ENCODE assay signal across 28 cellular contexts in genomic region chr17:41480136-41480535, GRCh38. TPM values are rescaled to one million over a fixed set of nuclear protein-coding genes. Genes with fewer than 3 reads are reported as not detected.
A peak's percentile ranks its signal among the peaks of the same experiment; 100 is the strongest.
DNase-seq lines count a peak whose midpoint lies in the region; ATAC-seq, FAIRE-seq and TF ChIP-seq lines count a peak whose summit lies in the region.
"Had no signal": no experiment of that assay in that cellular context is flagged by ENCODE, and none has a peak within 500 bp of the region (broad histone marks: within the 10 kb centered on the region; RNA-seq: fewer than 3 reads in every experiment).

No MANE protein-coding gene starts in this region.

- H3K36me3 ChIP-seq in BLaER1 treated with 17β-estradiol and CSF1 and Interleukin-3, amounts not matched to agents 10 nM and 100 nM, result no peaks in the 10 kb centered on the region
- H3K36me3 ChIP-seq in HepG2 (replicated peaks in 1 of 2; ENCODE audit: control insufficient read depth in 1 of 2, insufficient read depth in 2 of 2, low read length in 2 of 2), result no peaks in the 10 kb centered on the region
- H3K36me3 ChIP-seq in pancreas, result no peaks in the 10 kb centered on the region
- H3K36me3 ChIP-seq: BE2C had no signal

- TF ChIP-seq POLR2A in NB4 (IDR thresholded peaks at IDR 0.05; ENCODE audit: extremely low read depth, insufficient read length), result no peak
- TF ChIP-seq POLR2A in HepG2 (IDR thresholded peaks at IDR 0.05; ENCODE audit: insufficient read depth in 1 of 2, low read depth in 2 of 2, low read length in 2 of 2), result no peak
- no peak for TF ChIP-seq POLR2A in lower leg skin (IDR thresholded peaks at IDR 0.05)

- no peaks in the 10 kb centered on the region for H3K27me3 ChIP-seq in BLaER1 treated with 17β-estradiol and CSF1 and Interleukin-3, amounts not matched to agents 10 nM and 100 nM
- H3K27me3 ChIP-seq in HepG2 (ENCODE audit: control insufficient read depth in 1 of 2, insufficient read depth in 2 of 2, low read length in 2 of 2) (peaks cover 1 to 33% of the 10 kb centered on the region in 2 experiments; a peak in 3 of 5 replicates), pancreas (no peaks in the 10 kb centered on the region)
- H3K27me3 ChIP-seq: BE2C had no signal

- 36% methylated on average over 2 of the region's 2 CpGs for WGBS in HepG2 (ENCODE audit: low lambda C conversion rate)
- WGBS in pancreas, 2 donors, result 47 to 65% methylated on average over 2 of the region's 2 CpGs
- WGBS in lower leg skin, 2 donors, result 54 to 66% methylated on average over 2 of the region's 2 CpGs

- no peak overlapping the region for H3K9ac ChIP-seq in BLaER1 treated with 17β-estradiol and CSF1 and Interleukin-3, amounts not matched to agents 10 nM and 100 nM
- no peak overlapping the region for H3K9ac ChIP-seq in HepG2 (ENCODE audit: insufficient read depth, low read depth, low read length)

- TF ChIP-seq CTCF in NB4 (IDR thresholded peaks at IDR 0.05; ENCODE audit: low read depth, low read length) (no peak), HepG2 (CRISPR knock-in tag; IDR thresholded peaks at IDR 0.05) (no peak), pancreas (IDR thresholded peaks at IDR 0.05) (no peak), lower leg skin (IDR thresholded peaks at IDR 0.05) (no peak)

- H2AFZ ChIP-seq in HepG2 (ENCODE audit: low read length), result no peak overlapping the region
- H2AFZ ChIP-seq: GM23338 had no signal

- FAIRE-seq in HepG2 (lab: Jason Lieb, UNC) (no peak), pancreas (lab: Jason Lieb, UNC) (no peak)
- FAIRE-seq: D721Med, GM18507 had no signal

- DNase-seq in NB4 (ENCODE audit: low read depth) (peak; percentile 38), SIG-M5 treated with dmso at 0.1 percent for 504 hours (lab: John Stamatoyannopoulos, UW; ENCODE audit: unreplicated experiment) (peak; percentile 91), HepG2 (ENCODE audit: low spot score) (no peak), pancreas (no peak), LoVo (ENCODE audit: low spot score) (no peak), lower leg skin (ENCODE audit: low spot score in 2 of 2) (no peak)
- DNase-seq: BE2C; CD8-positive, alpha-beta memory T cell; DMS79 treated with DMSO at 0.1 percent for 48 hours; KBM-7; NCI-H1417; NCI-H2029; NCI-H2171; NCI-H446; NCI-H69; T-helper 1 cell had no signal

- no peaks in the 10 kb centered on the region for H3K9me3 ChIP-seq in BLaER1 treated with 17β-estradiol and CSF1 and Interleukin-3, amounts not matched to agents 10 nM and 100 nM (replicated peaks in 1 of 11)
- no peaks in the 10 kb centered on the region for H3K9me3 ChIP-seq in HepG2 (ENCODE audit: low read length)
- no peaks in the 10 kb centered on the region for H3K9me3 ChIP-seq in pancreas
- H3K9me3 ChIP-seq: BE2C had no signal

- intact Hi-C loops in HepG2 (cut with micrococcal nuclease; ENCODE audit: unreplicated experiment) (no loop called here), pancreas (cut with DNase I) (no loop called here), lower leg skin (cut with DNase I; ENCODE audit: low total_unique reads) (no loop called here)

- POLR2A ChIA-PET in HepG2 (lab: Yijun Ruan, JAX), result no interaction called here

- CTCF ChIA-PET in HepG2 (lab: Yijun Ruan, JAX; ENCODE audit: low intra/inter-chr PET ratio, low total read pairs), result no interaction called here

- H3K4me3 ChIP-seq in BLaER1 treated with 17β-estradiol and CSF1 and Interleukin-3, amounts not matched to agents 10 nM and 100 nM, result no peak overlapping the region
- H3K4me3 ChIP-seq in NB4 (ENCODE audit: low read depth, low read length) (no peak overlapping the region), HepG2 (replicated peaks in 1 of 3; ENCODE audit: insufficient read depth in 1 of 3, low read depth in 2 of 3, low read length in 3 of 3) (no peak overlapping the region), pancreas (no peak overlapping the region), lower leg skin (ENCODE audit: low read depth, poor library complexity, severe bottlenecking) (no peak overlapping the region)
- H3K4me3 ChIP-seq: GM23338, SK-N-MC had no signal

- H4K20me1 ChIP-seq in BLaER1 treated with 17β-estradiol and CSF1 and Interleukin-3, amounts not matched to agents 10 nM and 100 nM, result no peaks in the 10 kb centered on the region
- H4K20me1 ChIP-seq in HepG2 (ENCODE audit: insufficient read depth, low read length), result no peaks in the 10 kb centered on the region

- no peak overlapping the region for H3K27ac ChIP-seq in BLaER1 treated with 17β-estradiol and CSF1 and Interleukin-3, amounts not matched to agents 10 nM and 100 nM
- H3K27ac ChIP-seq in HepG2 (ENCODE audit: extremely low read length, insufficient read depth, low read length), result no peak overlapping the region
- no peak overlapping the region for H3K27ac ChIP-seq in pancreas
- H3K27ac ChIP-seq: 22Rv1, HL-60, SK-N-MC had no signal

- no peaks in the 10 kb centered on the region for H3K79me2 ChIP-seq in HepG2 (ENCODE audit: insufficient read depth, low read length)

- TF ChIP-seq EP300 in HepG2 (IDR thresholded peaks at IDR 0.05; ENCODE audit: low read depth in 2 of 2, low read length in 2 of 2) (no peak), HepG2 (CRISPR knock-in tag; IDR thresholded peaks at IDR 0.05; ENCODE audit: borderline replicate concordance) (no peak)

- in situ Hi-C loops in HepG2 (cut with HindIII; ENCODE audit: extremely low pct_ligation_motif_present, low pct_unique_long_range_greater_than_20kb), result no loop called here

- TF ChIP-seq RAD21 in HepG2 (CRISPR knock-in tag; IDR thresholded peaks at IDR 0.05), result no peak

- ATAC-seq in HepG2 (no peak), GM19397 (IDR thresholded peaks at IDR 0.05; ENCODE audit: unreplicated experiment) (no peak), pancreas (no peak)
- ATAC-seq: GM23338, HCT116 had no signal

- H3K4me1 ChIP-seq in BLaER1 treated with 17β-estradiol and CSF1 and Interleukin-3, amounts not matched to agents 10 nM and 100 nM, result peaks cover 0 to 13% (median 9%) of the 10 kb centered on the region in 10 experiments; a peak in 13 of 20 replicates
- H3K4me1 ChIP-seq in HepG2 (ENCODE audit: insufficient read depth, low read length) (no peaks in the 10 kb centered on the region), pancreas (no peaks in the 10 kb centered on the region)

- BruUV-seq in HepG2 (replicated peaks; lab: Mats Ljungman, UMichigan), result no TSS peak

- H3K4me2 ChIP-seq in BLaER1 treated with 17β-estradiol and CSF1 and Interleukin-3, amounts not matched to agents 10 nM and 100 nM, result peak overlapping the region in 6 of 11 experiments; percentile 2 to 64 (median 60); a peak in 12 of 22 replicates
- no peak overlapping the region for H3K4me2 ChIP-seq in HepG2 (ENCODE audit: low read depth, low read length)
- H3K4me2 ChIP-seq: GM23338 had no signal

RNA-seq across cellular contexts. Expression of gene KRT35, which starts 0.8 kb away (rescaled TPM):
- total RNA-seq in HepG2 (2016; rRNA removed; fragmentation: Illumina TruSeq; extraction: Trizol) (not detected in 2 replicates), pancreas (not detected), lower leg skin (under 1 TPM in 1 of 4 donors, not detected in 3; 0.84 TPM)
- not detected in 2 replicates for total RNA-seq in HepG2 (2016; cell fraction: cytosol; rRNA removed; fragmentation: Illumina TruSeq; extraction: Trizol; ENCODE audit: low read depth)
- not detected in 2 replicates for total RNA-seq in HepG2 (2016; cell fraction: insoluble cytoplasmic fraction; rRNA removed; fragmentation: Illumina TruSeq; extraction: Trizol)
- total RNA-seq in HepG2 (2016; cell fraction: membrane; rRNA removed; fragmentation: Illumina TruSeq; extraction: Trizol), result not detected in 2 replicates
- total RNA-seq in HepG2 (2016; cell fraction: nucleus; rRNA removed; fragmentation: Illumina TruSeq; extraction: Trizol), result not detected in 2 replicates
- polyA plus RNA-seq in HepG2 (2011; rRNA removed) (not detected in 2 replicates), pancreas (not detected)
- not detected in 2 replicates for polyA plus RNA-seq in HepG2 (2011; cell fraction: cytosol; rRNA removed)
- polyA plus RNA-seq in HepG2 (2011; cell fraction: nucleus; rRNA removed), result not detected in 2 replicates
- not detected in 2 replicates for polyA plus RNA-seq in HepG2 (2012)
- polyA plus RNA-seq in HepG2 (2016; cell fraction: cytosol; fragmentation: Illumina TruSeq; extraction: Trizol; ENCODE audit: low read depth), result not detected in 2 replicates
- not detected in 2 replicates for polyA plus RNA-seq in HepG2 (2016; cell fraction: insoluble cytoplasmic fraction; fragmentation: Illumina TruSeq; extraction: Trizol; ENCODE audit: low read depth)
- not detected in 2 replicates for polyA plus RNA-seq in HepG2 (2016; cell fraction: membrane; fragmentation: Illumina TruSeq; extraction: Trizol; ENCODE audit: low read depth)
- not detected in 2 replicates for polyA plus RNA-seq in HepG2 (2016; cell fraction: nucleus; fragmentation: Illumina TruSeq; extraction: Trizol; ENCODE audit: insufficient read depth, low read depth)
- not detected in 2 replicates for polyA minus RNA-seq in HepG2 (2011; rRNA and poly(A)+ RNA removed; ENCODE audit: low replicate concordance)
- polyA minus RNA-seq in HepG2 (2011; cell fraction: cytosol; rRNA and poly(A)+ RNA removed), result not detected in 2 replicates
- polyA minus RNA-seq in HepG2 (2011; cell fraction: nucleus; rRNA and poly(A)+ RNA removed), result not detected in 2 replicates
- total RNA-seq: CD8-positive, alpha-beta memory T cell; G401; GM23338; M059J had no signal
- polyA plus RNA-seq: AG04450; CD8-positive, alpha-beta memory T cell; GM23338 had no signal

RNA-seq across cellular contexts. Expression of gene KRT36, which starts 9.6 kb away (rescaled TPM):
- total RNA-seq in HepG2 (2016; rRNA removed; fragmentation: Illumina TruSeq; extraction: Trizol), result not detected in 2 replicates
- total RNA-seq in HepG2 (2016; cell fraction: cytosol; rRNA removed; fragmentation: Illumina TruSeq; extraction: Trizol; ENCODE audit: low read depth), result not detected in 2 replicates
- not detected in 2 replicates for total RNA-seq in HepG2 (2016; cell fraction: insoluble cytoplasmic fraction; rRNA removed; fragmentation: Illumina TruSeq; extraction: Trizol)
- not detected in 2 replicates for total RNA-seq in HepG2 (2016; cell fraction: membrane; rRNA removed; fragmentation: Illumina TruSeq; extraction: Trizol)
- not detected in 2 replicates for total RNA-seq in HepG2 (2016; cell fraction: nucleus; rRNA removed; fragmentation: Illumina TruSeq; extraction: Trizol)
- not detected in 2 replicates for polyA plus RNA-seq in HepG2 (2011; rRNA removed)
- polyA plus RNA-seq in HepG2 (2011; cell fraction: cytosol; rRNA removed), result not detected in 2 replicates
- not detected in 2 replicates for polyA plus RNA-seq in HepG2 (2011; cell fraction: nucleus; rRNA removed)
- not detected in 2 replicates for polyA plus RNA-seq in HepG2 (2012)
- polyA plus RNA-seq in HepG2 (2016; cell fraction: cytosol; fragmentation: Illumina TruSeq; extraction: Trizol; ENCODE audit: low read depth), result not detected in 2 replicates
- not detected in 2 replicates for polyA plus RNA-seq in HepG2 (2016; cell fraction: insoluble cytoplasmic fraction; fragmentation: Illumina TruSeq; extraction: Trizol; ENCODE audit: low read depth)
- not detected in 2 replicates for polyA plus RNA-seq in HepG2 (2016; cell fraction: membrane; fragmentation: Illumina TruSeq; extraction: Trizol; ENCODE audit: low read depth)
- polyA plus RNA-seq in HepG2 (2016; cell fraction: nucleus; fragmentation: Illumina TruSeq; extraction: Trizol; ENCODE audit: insufficient read depth, low read depth), result not detected in 2 replicates
- polyA minus RNA-seq in HepG2 (2011; rRNA and poly(A)+ RNA removed; ENCODE audit: low replicate concordance), result not detected in 2 replicates
- polyA minus RNA-seq in HepG2 (2011; cell fraction: cytosol; rRNA and poly(A)+ RNA removed), result not detected in 2 replicates
- polyA minus RNA-seq in HepG2 (2011; cell fraction: nucleus; rRNA and poly(A)+ RNA removed), result not detected in 2 replicates
- total RNA-seq in pancreas, result not detected
- not detected for polyA plus RNA-seq in pancreas
- total RNA-seq in lower leg skin, result under 1 TPM in 1 of 4 donors, not detected in 3; 0.97 TPM
- total RNA-seq: CD8-positive, alpha-beta memory T cell; G401; GM23338 had no signal
- polyA plus RNA-seq: AG04450; CD8-positive, alpha-beta memory T cell; GM23338 had no signal

RNA-seq across cellular contexts. Expression of gene KRT32, which starts 12.9 kb away (rescaled TPM):
- total RNA-seq in HepG2 (2016; rRNA removed; fragmentation: Illumina TruSeq; extraction: Trizol) (not detected in 2 replicates), pancreas (not detected), lower leg skin (10 to 100 TPM in 1 of 4 donors, under 1 TPM in 1, not detected in 2; 0.46 to 11.6 TPM)
- not detected in 2 replicates for total RNA-seq in HepG2 (2016; cell fraction: cytosol; rRNA removed; fragmentation: Illumina TruSeq; extraction: Trizol; ENCODE audit: low read depth)
- not detected in 2 replicates for total RNA-seq in HepG2 (2016; cell fraction: insoluble cytoplasmic fraction; rRNA removed; fragmentation: Illumina TruSeq; extraction: Trizol)
- not detected in 2 replicates for total RNA-seq in HepG2 (2016; cell fraction: membrane; rRNA removed; fragmentation: Illumina TruSeq; extraction: Trizol)
- total RNA-seq in HepG2 (2016; cell fraction: nucleus; rRNA removed; fragmentation: Illumina TruSeq; extraction: Trizol), result not detected in 2 replicates
- polyA plus RNA-seq in HepG2 (2011; rRNA removed) (not detected in 2 replicates), pancreas (under 1 TPM in 1 of 2 donors, not detected in 1; 0.05 TPM)
- polyA plus RNA-seq in HepG2 (2011; cell fraction: cytosol; rRNA removed), result not detected in 2 replicates
- not detected in 2 replicates for polyA plus RNA-seq in HepG2 (2011; cell fraction: nucleus; rRNA removed)
- not detected in 2 replicates for polyA plus RNA-seq in HepG2 (2012)
- polyA plus RNA-seq in HepG2 (2016; cell fraction: cytosol; fragmentation: Illumina TruSeq; extraction: Trizol; ENCODE audit: low read depth), result not detected in 2 replicates
- polyA plus RNA-seq in HepG2 (2016; cell fraction: insoluble cytoplasmic fraction; fragmentation: Illumina TruSeq; extraction: Trizol; ENCODE audit: low read depth), result not detected in 2 replicates
- polyA plus RNA-seq in HepG2 (2016; cell fraction: membrane; fragmentation: Illumina TruSeq; extraction: Trizol; ENCODE audit: low read depth), result not detected in 2 replicates
- polyA plus RNA-seq in HepG2 (2016; cell fraction: nucleus; fragmentation: Illumina TruSeq; extraction: Trizol; ENCODE audit: insufficient read depth, low read depth), result not detected in 2 replicates
- not detected in 2 replicates for polyA minus RNA-seq in HepG2 (2011; rRNA and poly(A)+ RNA removed; ENCODE audit: low replicate concordance)
- not detected in 2 replicates for polyA minus RNA-seq in HepG2 (2011; cell fraction: cytosol; rRNA and poly(A)+ RNA removed)
- polyA minus RNA-seq in HepG2 (2011; cell fraction: nucleus; rRNA and poly(A)+ RNA removed), result not detected in 2 replicates
- total RNA-seq: CD8-positive, alpha-beta memory T cell; G401; GM23338 had no signal
- polyA plus RNA-seq: CD8-positive, alpha-beta memory T cell; GM23338 had no signal

RNA-seq across cellular contexts. Expression of gene KRT13, which starts 25.3 kb away (rescaled TPM):
- total RNA-seq in HepG2 (2016; rRNA removed; fragmentation: Illumina TruSeq; extraction: Trizol) (not detected in 2 replicates), pancreas (under 1 TPM in 1 of 6 donors, not detected in 5; 0.39 TPM), lower leg skin (under 1 TPM in 2 of 4 donors, not detected in 2; 0.19 to 0.46 TPM)
- total RNA-seq in HepG2 (2016; cell fraction: cytosol; rRNA removed; fragmentation: Illumina TruSeq; extraction: Trizol; ENCODE audit: low read depth), result not detected in 2 replicates
- total RNA-seq in HepG2 (2016; cell fraction: insoluble cytoplasmic fraction; rRNA removed; fragmentation: Illumina TruSeq; extraction: Trizol), result not detected in 2 replicates
- not detected in 2 replicates for total RNA-seq in HepG2 (2016; cell fraction: membrane; rRNA removed; fragmentation: Illumina TruSeq; extraction: Trizol)
- total RNA-seq in HepG2 (2016; cell fraction: nucleus; rRNA removed; fragmentation: Illumina TruSeq; extraction: Trizol), result not detected in 2 replicates
- polyA plus RNA-seq in HepG2 (2011; rRNA removed) (0.30 TPM in 1 of 2 replicates, not detected in the other), pancreas (10 to 100 TPM in 1 of 2 donors, 1 to 10 TPM in 1; 5.3 to 11.9 TPM)
- polyA plus RNA-seq in HepG2 (2011; cell fraction: cytosol; rRNA removed), result 0.05 TPM in 1 of 2 replicates, not detected in the other
- polyA plus RNA-seq in HepG2 (2011; cell fraction: nucleus; rRNA removed), result 0.09 TPM in 1 of 2 replicates, not detected in the other
- not detected in 2 replicates for polyA plus RNA-seq in HepG2 (2012)
- polyA plus RNA-seq in HepG2 (2016; cell fraction: cytosol; fragmentation: Illumina TruSeq; extraction: Trizol; ENCODE audit: low read depth), result not detected in 2 replicates
- not detected in 2 replicates for polyA plus RNA-seq in HepG2 (2016; cell fraction: insoluble cytoplasmic fraction; fragmentation: Illumina TruSeq; extraction: Trizol; ENCODE audit: low read depth)
- not detected in 2 replicates for polyA plus RNA-seq in HepG2 (2016; cell fraction: membrane; fragmentation: Illumina TruSeq; extraction: Trizol; ENCODE audit: low read depth)
- polyA plus RNA-seq in HepG2 (2016; cell fraction: nucleus; fragmentation: Illumina TruSeq; extraction: Trizol; ENCODE audit: insufficient read depth, low read depth), result not detected in 2 replicates
- polyA minus RNA-seq in HepG2 (2011; rRNA and poly(A)+ RNA removed; ENCODE audit: low replicate concordance), result 0.70 TPM in 1 of 2 replicates, not detected in the other
- polyA minus RNA-seq in HepG2 (2011; cell fraction: cytosol; rRNA and poly(A)+ RNA removed), result not detected in 2 replicates
- not detected in 2 replicates for polyA minus RNA-seq in HepG2 (2011; cell fraction: nucleus; rRNA and poly(A)+ RNA removed)
- total RNA-seq: CD8-positive, alpha-beta memory T cell; G401; GM23338 had no signal
- polyA plus RNA-seq: AG04450; CD8-positive, alpha-beta memory T cell; GM23338 had no signal

RNA-seq across cellular contexts. Expression of gene KRT15, which starts 38.6 kb away (rescaled TPM):
- total RNA-seq in HepG2 (2016; rRNA removed; fragmentation: Illumina TruSeq; extraction: Trizol), result 0.46 and 0.94 TPM in 2 replicates
- total RNA-seq in HepG2 (2016; cell fraction: cytosol; rRNA removed; fragmentation: Illumina TruSeq; extraction: Trizol; ENCODE audit: low read depth), result 0.26 and 0.30 TPM in 2 replicates
- total RNA-seq in HepG2 (2016; cell fraction: insoluble cytoplasmic fraction; rRNA removed; fragmentation: Illumina TruSeq; extraction: Trizol), result 0.52 and 0.62 TPM in 2 replicates
- 0.53 and 0.59 TPM in 2 replicates for total RNA-seq in HepG2 (2016; cell fraction: membrane; rRNA removed; fragmentation: Illumina TruSeq; extraction: Trizol)
- total RNA-seq in HepG2 (2016; cell fraction: nucleus; rRNA removed; fragmentation: Illumina TruSeq; extraction: Trizol), result 0.63 and 1.2 TPM in 2 replicates
- polyA plus RNA-seq in HepG2 (2011; rRNA removed), result 0.63 and 1.2 TPM in 2 replicates
- polyA plus RNA-seq in HepG2 (2011; cell fraction: cytosol; rRNA removed), result 0.85 and 0.87 TPM in 2 replicates
- 1.6 and 2.2 TPM in 2 replicates for polyA plus RNA-seq in HepG2 (2011; cell fraction: nucleus; rRNA removed)
- 0.27 and 0.33 TPM in 2 replicates for polyA plus RNA-seq in HepG2 (2012)
- 0.18 and 0.42 TPM in 2 replicates for polyA plus RNA-seq in HepG2 (2016; cell fraction: cytosol; fragmentation: Illumina TruSeq; extraction: Trizol; ENCODE audit: low read depth)
- polyA plus RNA-seq in HepG2 (2016; cell fraction: insoluble cytoplasmic fraction; fragmentation: Illumina TruSeq; extraction: Trizol; ENCODE audit: low read depth), result 0.56 and 0.61 TPM in 2 replicates
- 0.31 and 0.50 TPM in 2 replicates for polyA plus RNA-seq in HepG2 (2016; cell fraction: membrane; fragmentation: Illumina TruSeq; extraction: Trizol; ENCODE audit: low read depth)
- polyA plus RNA-seq in HepG2 (2016; cell fraction: nucleus; fragmentation: Illumina TruSeq; extraction: Trizol; ENCODE audit: insufficient read depth, low read depth), result 1.0 TPM in 2 replicates
- polyA minus RNA-seq in HepG2 (2011; rRNA and poly(A)+ RNA removed; ENCODE audit: low replicate concordance), result 0.28 and 4.2 TPM in 2 replicates
- polyA minus RNA-seq in HepG2 (2011; cell fraction: cytosol; rRNA and poly(A)+ RNA removed), result 1.1 TPM in 1 of 2 replicates, not detected in the other
- polyA minus RNA-seq in HepG2 (2011; cell fraction: nucleus; rRNA and poly(A)+ RNA removed), result 0.39 and 0.62 TPM in 2 replicates
- total RNA-seq in pancreas, result 1 to 10 TPM in 2 of 6 donors, under 1 TPM in 4; 0.20 to 1.4 (median 0.43) TPM
- 1 to 10 TPM; 1.1 TPM for polyA plus RNA-seq in pancreas
- total RNA-seq in lower leg skin, result 1,000 to 10,000 TPM in 2 of 4 donors, 100 to 1,000 TPM in 2; 802 to 1,380 (median 1,140) TPM
- total RNA-seq: CD8-positive, alpha-beta memory T cell; G401 had no signal
- polyA plus RNA-seq: CD8-positive, alpha-beta memory T cell; GM23338 had no signal

Comparison
In these comparisons a context has a peak if more than half of its experiments do, and no peak if none do; other contexts are left out.
1. DNase-seq: peak in NB4 (single experiment) and SIG-M5 treated with dmso at 0.1 percent for 504 hours (single experiment); none in HepG2 (single experiment), pancreas (0 of 6), LoVo (single experiment) and lower leg skin (0 of 2).